In genomic region chr20:17680128-17680835, GRCh38 we compare ENCODE assay signal across 2 cellular contexts.
TF ChIP-seq lines count a peak whose summit lies in the region.

No MANE protein-coding gene starts in this region.

TF ChIP-seq in SK-N-SH, 30 proteins besides CTCF, POLR2A, EP300 and RAD21 (continued from another document):
- TF ChIP-seq JUND (IDR thresholded peaks at IDR 0.05), result no peak
- TF ChIP-seq MEF2A (IDR thresholded peaks at IDR 0.05; ENCODE audit: borderline replicate concordance, low read depth), result no peak
- no peak for TF ChIP-seq SIN3A (IDR thresholded peaks at IDR 0.05; ENCODE audit: borderline replicate concordance, low read depth, low read length)
- no peak for TF ChIP-seq FOSL2 (IDR thresholded peaks at IDR 0.05; ENCODE audit: borderline replicate concordance, low read depth)
- no peak for TF ChIP-seq ELF1 (IDR thresholded peaks at IDR 0.05)
- no peak for TF ChIP-seq RXRA (IDR thresholded peaks at IDR 0.05; ENCODE audit: borderline replicate concordance, low read depth)
- no peak for TF ChIP-seq TAF1 (IDR thresholded peaks at IDR 0.05; ENCODE audit: borderline replicate concordance, low read depth, low read length)
- no peak for TF ChIP-seq SMC3 (IDR thresholded peaks at IDR 0.05; ENCODE audit: low read depth, low read length)
- no peak for TF ChIP-seq RCOR1 (IDR thresholded peaks at IDR 0.05; ENCODE audit: low read length)
- TF ChIP-seq TCF12 (IDR thresholded peaks at IDR 0.05), result no peak

TF ChIP-seq in SK-N-SH treated with all-trans-retinoic acid at 6 μM for 48 hours, 23 proteins besides CTCF, POLR2A, EP300 and RAD21 (continued from another document):
- TF ChIP-seq GLIS3 (CRISPR knock-in tag; IDR thresholded peaks at IDR 0.05), result no peak
- TF ChIP-seq, protein P1, sequence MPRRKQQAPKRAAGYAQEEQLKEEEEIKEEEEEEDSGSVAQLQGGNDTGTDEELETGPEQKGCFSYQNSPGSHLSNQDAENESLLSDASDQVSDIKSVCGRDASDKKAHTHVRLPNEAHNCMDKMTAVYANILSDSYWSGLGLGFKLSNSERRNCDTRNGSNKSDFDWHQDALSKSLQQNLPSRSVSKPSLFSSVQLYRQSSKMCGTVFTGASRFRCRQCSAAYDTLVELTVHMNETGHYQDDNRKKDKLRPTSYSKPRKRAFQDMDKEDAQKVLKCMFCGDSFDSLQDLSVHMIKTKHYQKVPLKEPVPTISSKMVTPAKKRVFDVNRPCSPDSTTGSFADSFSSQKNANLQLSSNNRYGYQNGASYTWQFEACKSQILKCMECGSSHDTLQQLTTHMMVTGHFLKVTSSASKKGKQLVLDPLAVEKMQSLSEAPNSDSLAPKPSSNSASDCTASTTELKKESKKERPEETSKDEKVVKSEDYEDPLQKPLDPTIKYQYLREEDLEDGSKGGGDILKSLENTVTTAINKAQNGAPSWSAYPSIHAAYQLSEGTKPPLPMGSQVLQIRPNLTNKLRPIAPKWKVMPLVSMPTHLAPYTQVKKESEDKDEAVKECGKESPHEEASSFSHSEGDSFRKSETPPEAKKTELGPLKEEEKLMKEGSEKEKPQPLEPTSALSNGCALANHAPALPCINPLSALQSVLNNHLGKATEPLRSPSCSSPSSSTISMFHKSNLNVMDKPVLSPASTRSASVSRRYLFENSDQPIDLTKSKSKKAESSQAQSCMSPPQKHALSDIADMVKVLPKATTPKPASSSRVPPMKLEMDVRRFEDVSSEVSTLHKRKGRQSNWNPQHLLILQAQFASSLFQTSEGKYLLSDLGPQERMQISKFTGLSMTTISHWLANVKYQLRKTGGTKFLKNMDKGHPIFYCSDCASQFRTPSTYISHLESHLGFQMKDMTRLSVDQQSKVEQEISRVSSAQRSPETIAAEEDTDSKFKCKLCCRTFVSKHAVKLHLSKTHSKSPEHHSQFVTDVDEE (CRISPR knock-in tag; IDR thresholded peaks at IDR 0.05), result no peak
- no peak for TF ChIP-seq CSDC2 (CRISPR knock-in tag; IDR thresholded peaks at IDR 0.05)
- TF ChIP-seq, protein P2, sequence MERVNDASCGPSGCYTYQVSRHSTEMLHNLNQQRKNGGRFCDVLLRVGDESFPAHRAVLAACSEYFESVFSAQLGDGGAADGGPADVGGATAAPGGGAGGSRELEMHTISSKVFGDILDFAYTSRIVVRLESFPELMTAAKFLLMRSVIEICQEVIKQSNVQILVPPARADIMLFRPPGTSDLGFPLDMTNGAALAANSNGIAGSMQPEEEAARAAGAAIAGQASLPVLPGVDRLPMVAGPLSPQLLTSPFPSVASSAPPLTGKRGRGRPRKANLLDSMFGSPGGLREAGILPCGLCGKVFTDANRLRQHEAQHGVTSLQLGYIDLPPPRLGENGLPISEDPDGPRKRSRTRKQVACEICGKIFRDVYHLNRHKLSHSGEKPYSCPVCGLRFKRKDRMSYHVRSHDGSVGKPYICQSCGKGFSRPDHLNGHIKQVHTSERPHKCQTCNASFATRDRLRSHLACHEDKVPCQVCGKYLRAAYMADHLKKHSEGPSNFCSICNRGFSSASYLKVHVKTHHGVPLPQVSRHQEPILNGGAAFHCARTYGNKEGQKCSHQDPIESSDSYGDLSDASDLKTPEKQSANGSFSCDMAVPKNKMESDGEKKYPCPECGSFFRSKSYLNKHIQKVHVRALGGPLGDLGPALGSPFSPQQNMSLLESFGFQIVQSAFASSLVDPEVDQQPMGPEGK (CRISPR knock-in tag; IDR thresholded peaks at IDR 0.05; ENCODE audit: borderline replicate concordance), result no peak
- no peak for TF ChIP-seq BACH2 (CRISPR knock-in tag; IDR thresholded peaks at IDR 0.05; ENCODE audit: borderline replicate concordance)
- TF ChIP-seq CREB5 (CRISPR knock-in tag; IDR thresholded peaks at IDR 0.05; ENCODE audit: low read depth), result no peak
- no peak for TF ChIP-seq PPARA (CRISPR knock-in tag; IDR thresholded peaks at IDR 0.05; ENCODE audit: borderline replicate concordance)
- TF ChIP-seq ARNTL (CRISPR knock-in tag; IDR thresholded peaks at IDR 0.05; ENCODE audit: borderline replicate concordance, low read depth), result no peak
